ENCODE assay signal across 10 cellular contexts in genomic region chr21:46515109-46515508, GRCh38. TPM values are rescaled to one million over a fixed set of nuclear protein-coding genes. Genes with fewer than 3 reads are reported as not detected.
DNase-seq lines count a peak whose midpoint lies in the region; ATAC-seq, FAIRE-seq and TF ChIP-seq lines count a peak whose summit lies in the region.
"Had no signal": no experiment of that assay in that cellular context is flagged by ENCODE, and none has a peak within 500 bp of the region (broad histone marks: within the 10 kb centered on the region; RNA-seq: fewer than 3 reads in every experiment).

No MANE protein-coding gene starts in this region.

- in situ Hi-C loops in HepG2 (cut with HindIII; ENCODE audit: extremely low pct_ligation_motif_present, low pct_unique_long_range_greater_than_20kb): no loop called here

- H3K4me2 ChIP-seq in HepG2 (ENCODE audit: low read depth, low read length): no peak overlapping the region
- H3K4me2 ChIP-seq in keratinocyte (ENCODE audit: control insufficient read depth, extremely low read depth, insufficient read depth, low read depth, low read length): no peak overlapping the region

- TF ChIP-seq RAD21 in liver (IDR thresholded peaks at IDR 0.05): peak; percentile 37 to 42
- no peak for TF ChIP-seq RAD21 in HepG2 (CRISPR knock-in tag; IDR thresholded peaks at IDR 0.05)

- intact Hi-C loops in HepG2 (cut with micrococcal nuclease; ENCODE audit: unreplicated experiment): no loop called here

- DNase-seq in HepG2 (ENCODE audit: low spot score): no peak
- peak in 37 of 61 donors; percentile 3 to 72 (median 30) for DNase-seq in caudate nucleus (lab: John Stamatoyannopoulos, UW)
- DNase-seq in keratinocyte (ENCODE audit: low read depth, low spot score): no peak
- peak; percentile 55 for DNase-seq in ureter (ENCODE audit: low spot score)
- DNase-seq in NCI-H1436 treated with DMSO at 0.1 percent for 48 hours (lab: John Stamatoyannopoulos, UW): no peak
- DNase-seq: activated naive CD8-positive, alpha-beta T cell treated with anti-CD3 and anti-CD28 coated beads, Interleukin-2, amount 10 ng/mL, durations not matched to agents 7 days and 5 days had no signal

- dilution Hi-C loops in keratinocyte (cut with MboI; ENCODE audit: extremely low pct_ligation_motif_present, low sequenced_read_pairs): no loop called here

- WGBS in liver: 33% methylated on average over 2 of the region's 2 CpGs
- WGBS in HepG2 (ENCODE audit: low lambda C conversion rate): 98% methylated on average over 2 of the region's 2 CpGs

- no peaks in the 10 kb centered on the region for H3K79me2 ChIP-seq in HepG2 (ENCODE audit: insufficient read depth, low read length)
- peaks cover 14% of the 10 kb centered on the region for H3K79me2 ChIP-seq in keratinocyte (ENCODE audit: control insufficient read depth, insufficient read depth, low read length)

- no peaks in the 10 kb centered on the region for H3K9me3 ChIP-seq in liver (ENCODE audit: control insufficient read depth in 4 of 4, low read length in 3 of 4)
- H3K9me3 ChIP-seq in HepG2 (ENCODE audit: low read length): no peaks in the 10 kb centered on the region
- no peaks in the 10 kb centered on the region for H3K9me3 ChIP-seq in keratinocyte (ENCODE audit: control insufficient read depth, low read depth, low read length)

- H3K9ac ChIP-seq in liver (ENCODE audit: low read depth in 1 of 2, low read length in 2 of 2) (no peak overlapping the region), HepG2 (ENCODE audit: insufficient read depth, low read depth, low read length) (no peak overlapping the region), keratinocyte (ENCODE audit: control insufficient read depth, extremely low read depth, insufficient read depth, low read length) (no peak overlapping the region)

- ATAC-seq in HepG2: no peak
- ATAC-seq in GM21360 (IDR thresholded peaks at IDR 0.05; ENCODE audit: unreplicated experiment): no peak
- ATAC-seq in GM21786 (IDR thresholded peaks at IDR 0.05; ENCODE audit: unreplicated experiment): no peak

- H3K4me1 ChIP-seq in liver (ENCODE audit: control insufficient read depth in 4 of 4, insufficient read depth in 4 of 4, low read length in 3 of 4) (peaks cover 2 to 24% (median 19%) of the 10 kb centered on the region in 4 donors), HepG2 (ENCODE audit: insufficient read depth, low read length) (peaks cover 2% of the 10 kb centered on the region), keratinocyte (ENCODE audit: control insufficient read depth, extremely low read depth, insufficient read depth, low read length) (peaks cover 5% of the 10 kb centered on the region)

- H3K36me3 ChIP-seq in liver (ENCODE audit: control insufficient read depth in 4 of 4, insufficient read depth in 3 of 4, low read depth in 1 of 4, low read length in 3 of 4) (peaks cover 6 to 20% (median 11%) of the 10 kb centered on the region in 4 donors), HepG2 (replicated peaks in 1 of 2; ENCODE audit: control insufficient read depth in 1 of 2, insufficient read depth in 2 of 2, low read length in 2 of 2) (peaks cover 10 to 41% of the 10 kb centered on the region in 2 experiments), keratinocyte (ENCODE audit: control insufficient read depth in 2 of 2, extremely low read depth in 1 of 2, insufficient read depth in 2 of 2, low read length in 2 of 2) (peaks cover 17 to 21% of the 10 kb centered on the region in 2 experiments)

- H3K9me1 ChIP-seq in keratinocyte (ENCODE audit: control insufficient read depth, extremely low read depth, insufficient read depth, low read length): no peaks in the 10 kb centered on the region

- H3K27me3 ChIP-seq in liver (ENCODE audit: control insufficient read depth in 4 of 4, insufficient read depth in 4 of 4, low read length in 3 of 4): no peaks in the 10 kb centered on the region
- no peaks in the 10 kb centered on the region; a peak in 1 of 5 replicates for H3K27me3 ChIP-seq in HepG2 (ENCODE audit: control insufficient read depth in 1 of 2, insufficient read depth in 2 of 2, low read length in 2 of 2)
- H3K27me3 ChIP-seq in keratinocyte (ENCODE audit: control insufficient read depth, extremely low read depth, insufficient read depth, low read length): no peaks in the 10 kb centered on the region

- CTCF ChIA-PET in HepG2 (lab: Yijun Ruan, JAX; ENCODE audit: low intra/inter-chr PET ratio, low total read pairs): no interaction called here

- H2AFZ ChIP-seq in HepG2 (ENCODE audit: low read length): no peak overlapping the region
- H2AFZ ChIP-seq in keratinocyte (ENCODE audit: control insufficient read depth, low read length): no peak overlapping the region

- H3K4me3 ChIP-seq in liver (ENCODE audit: low read depth in 1 of 3, low read length in 3 of 3) (no peak overlapping the region), HepG2 (replicated peaks in 1 of 3; ENCODE audit: insufficient read depth in 1 of 3, low read depth in 2 of 3, low read length in 3 of 3) (no peak overlapping the region), keratinocyte (ENCODE audit: control insufficient read depth in 2 of 3, extremely low read depth in 1 of 3, insufficient read depth in 2 of 3, low read depth in 1 of 3, low read length in 3 of 3) (no peak overlapping the region)
- H3K4me3 ChIP-seq: lung had no signal

- POLR2A ChIA-PET in HepG2 (lab: Yijun Ruan, JAX): no interaction called here

- no peaks in the 10 kb centered on the region for H4K20me1 ChIP-seq in HepG2 (ENCODE audit: insufficient read depth, low read length)
- no peaks in the 10 kb centered on the region for H4K20me1 ChIP-seq in keratinocyte (ENCODE audit: control insufficient read depth, extremely low read depth, insufficient read depth, low read length)

- no peak for TF ChIP-seq POLR2A in HepG2 (IDR thresholded peaks at IDR 0.05; ENCODE audit: insufficient read depth in 1 of 2, low read depth in 2 of 2, low read length in 2 of 2)

- TF ChIP-seq EP300 in HepG2 (IDR thresholded peaks at IDR 0.05; ENCODE audit: low read depth in 2 of 2, low read length in 2 of 2) (no peak), HepG2 (CRISPR knock-in tag; IDR thresholded peaks at IDR 0.05; ENCODE audit: borderline replicate concordance) (no peak)

- H3K27ac ChIP-seq in liver (ENCODE audit: low read depth in 1 of 2, low read length in 2 of 2) (no peak overlapping the region), HepG2 (ENCODE audit: extremely low read length, insufficient read depth, low read length) (no peak overlapping the region), caudate nucleus (ENCODE audit: low read depth, low read length) (no peak overlapping the region), keratinocyte (ENCODE audit: control insufficient read depth, insufficient read depth, low read length) (no peak overlapping the region)

- FAIRE-seq in HepG2 (lab: Jason Lieb, UNC) (no peak), keratinocyte (lab: Jason Lieb, UNC) (peak; percentile 26)

- no TSS peak for BruUV-seq in HepG2 (replicated peaks; lab: Mats Ljungman, UMichigan)

- no peak for TF ChIP-seq CTCF in liver (IDR thresholded peaks at IDR 0.05; ENCODE audit: low read depth, low read length, missing input control)
- no peak for TF ChIP-seq CTCF in HepG2 (CRISPR knock-in tag; IDR thresholded peaks at IDR 0.05)
- no peak for TF ChIP-seq CTCF in keratinocyte (optimal IDR thresholded peaks at IDR 0.05 in 1 of 3, IDR thresholded peaks at IDR 0.05 in 1 of 3, conservative IDR thresholded peaks at IDR 0.05 in 1 of 3; ENCODE audit: extremely low read depth in 1 of 3, insufficient read depth in 2 of 3, low read length in 3 of 3)

TF ChIP-seq in liver, 16 proteins besides CTCF, POLR2A, EP300 and RAD21 (continues in another document):
- TF ChIP-seq HNF4G (IDR thresholded peaks at IDR 0.05): no peak

RNA-seq across cellular contexts. Expression of gene DIP2A, which starts 56.4 kb away (rescaled TPM):
- total RNA-seq in liver (10 to 100 TPM in 1 of 2 donors, 1 to 10 TPM in 1; 9.6 to 21.7 TPM), HepG2 (2016; rRNA removed; fragmentation: Illumina TruSeq; extraction: Trizol) (14.3 and 18.5 TPM in 2 replicates), ureter (52.9 TPM)
- polyA plus RNA-seq in liver (1 to 10 TPM; 3.8 to 5.3 TPM), HepG2 (2011; rRNA removed) (37.6 and 39.6 TPM in 2 replicates), keratinocyte (35.4 to 41.6 TPM (median 36.2 TPM) in 3 replicates)
- 10.2 and 10.8 TPM in 2 replicates for total RNA-seq in HepG2 (2016; cell fraction: cytosol; rRNA removed; fragmentation: Illumina TruSeq; extraction: Trizol; ENCODE audit: low read depth)
- 13.5 and 16.4 TPM in 2 replicates for total RNA-seq in HepG2 (2016; cell fraction: insoluble cytoplasmic fraction; rRNA removed; fragmentation: Illumina TruSeq; extraction: Trizol)
- 12.6 and 13.7 TPM in 2 replicates for total RNA-seq in HepG2 (2016; cell fraction: membrane; rRNA removed; fragmentation: Illumina TruSeq; extraction: Trizol)
- total RNA-seq in HepG2 (2016; cell fraction: nucleus; rRNA removed; fragmentation: Illumina TruSeq; extraction: Trizol): 25.8 and 30.7 TPM in 2 replicates
- polyA plus RNA-seq in HepG2 (2011; cell fraction: cytosol; rRNA removed): 16.3 and 17.3 TPM in 2 replicates
- 116 and 124 TPM in 2 replicates for polyA plus RNA-seq in HepG2 (2011; cell fraction: nucleus; rRNA removed)
- 21.3 and 25.5 TPM in 2 replicates for polyA plus RNA-seq in HepG2 (2012)
- 2.1 and 2.2 TPM in 2 replicates for polyA plus RNA-seq in HepG2 (2016; cell fraction: cytosol; fragmentation: Illumina TruSeq; extraction: Trizol; ENCODE audit: low read depth)
- polyA plus RNA-seq in HepG2 (2016; cell fraction: insoluble cytoplasmic fraction; fragmentation: Illumina TruSeq; extraction: Trizol; ENCODE audit: low read depth): 13.0 and 14.5 TPM in 2 replicates
- 3.5 and 5.2 TPM in 2 replicates for polyA plus RNA-seq in HepG2 (2016; cell fraction: membrane; fragmentation: Illumina TruSeq; extraction: Trizol; ENCODE audit: low read depth)
- polyA plus RNA-seq in HepG2 (2016; cell fraction: nucleus; fragmentation: Illumina TruSeq; extraction: Trizol; ENCODE audit: insufficient read depth, low read depth): 63.2 and 73.6 TPM in 2 replicates
- 62.8 and 78.2 TPM in 2 replicates for polyA minus RNA-seq in HepG2 (2011; rRNA and poly(A)+ RNA removed; ENCODE audit: low replicate concordance)
- polyA minus RNA-seq in HepG2 (2011; cell fraction: cytosol; rRNA and poly(A)+ RNA removed): 14.9 and 16.2 TPM in 2 replicates
- polyA minus RNA-seq in HepG2 (2011; cell fraction: nucleus; rRNA and poly(A)+ RNA removed): 89.9 and 90.4 TPM in 2 replicates
- 12.1 TPM for polyA plus RNA-seq in keratinocyte (2011; ENCODE audit: low read depth)
- 19.6 and 21.2 TPM in 2 replicates for polyA plus RNA-seq in keratinocyte (2011; cell fraction: cytosol; rRNA removed)
- 128 and 139 TPM in 2 replicates for polyA plus RNA-seq in keratinocyte (2011; cell fraction: nucleus; rRNA removed)
- polyA plus RNA-seq in keratinocyte (2012; ENCODE audit: low replicate concordance): 25.0 and 30.4 TPM in 2 replicates
- polyA minus RNA-seq in keratinocyte: 64.5 to 76.9 TPM (median 73.0 TPM) in 3 replicates
- polyA minus RNA-seq in keratinocyte (2011; cell fraction: cytosol; rRNA and poly(A)+ RNA removed): 28.2 TPM
- polyA minus RNA-seq in keratinocyte (2011; cell fraction: nucleus; rRNA and poly(A)+ RNA removed): 97.2 and 141 TPM in 2 replicates

Comparison
In these comparisons a context has a peak if more than half of its experiments do, and no peak if none do; other contexts are left out.
1. DNase-seq: peak in caudate nucleus (37 of 61) and ureter (single experiment); none in HepG2 (single experiment), keratinocyte (single experiment) and NCI-H1436 treated with DMSO at 0.1 percent for 48 hours (single experiment).